19 cellular contexts compared by ENCODE assay signal in genomic region chr17:50556803-50557202, GRCh38. TPM values are rescaled to one million over a fixed set of nuclear protein-coding genes. Genes with fewer than 3 reads are reported as not detected.
DNase-seq lines count a peak whose midpoint lies in the region; ATAC-seq, FAIRE-seq and TF ChIP-seq lines count a peak whose summit lies in the region.
"Had no signal": no experiment of that assay in that cellular context is flagged by ENCODE, and none has a peak within 500 bp of the region (broad histone marks: within the 10 kb centered on the region; RNA-seq: fewer than 3 reads in every experiment).

No MANE protein-coding gene starts in this region.

- no peak for FAIRE-seq in K562 (lab: Jason Lieb, UNC)
- FAIRE-seq: GM18507, GM19239 had no signal

- H3K4me1 ChIP-seq in heart left ventricle (peaks cover 12 to 40% (median 28%) of the 10 kb centered on the region in 12 donors), K562 (replicated peaks in 1 of 2; ENCODE audit: control insufficient read depth in 2 of 2, insufficient read depth in 2 of 2, low read length in 2 of 2) (peaks cover 9 to 38% of the 10 kb centered on the region in 2 experiments), stomach (peaks cover 31 to 48% (median 37%) of the 10 kb centered on the region in 4 donors)

- H3K36me3 ChIP-seq in heart left ventricle (peaks cover 0 to 24% (median 8%) of the 10 kb centered on the region in 9 donors), K562 (ENCODE audit: control insufficient read depth, insufficient read depth, low read length) (no peaks in the 10 kb centered on the region), stomach (peaks cover 3 to 29% (median 22%) of the 10 kb centered on the region in 4 donors)
- H3K36me3 ChIP-seq: colonic mucosa had no signal

- BruUV-seq in K562 (replicated peaks; lab: Mats Ljungman, UMichigan), result no TSS peak

- H2AFZ ChIP-seq in K562 (ENCODE audit: low read depth, low read length), result no peak overlapping the region

- no peaks in the 10 kb centered on the region for H3K9me3 ChIP-seq in heart left ventricle
- H3K9me3 ChIP-seq in K562 (replicated peaks; ENCODE audit: control insufficient read depth, insufficient read depth, low read depth, low read length), result no peaks in the 10 kb centered on the region
- H3K9me3 ChIP-seq in stomach, result no peaks in the 10 kb centered on the region
- H3K9me3 ChIP-seq: colonic mucosa had no signal

- no peak overlapping the region for H3K9ac ChIP-seq in K562 (ENCODE audit: insufficient read depth in 1 of 2, low read depth in 2 of 2, low read length in 2 of 2)

- DNase-seq in heart left ventricle, result peak in 2 of 5 donors; percentile 64 to 79
- DNase-seq in Right ventricle myocardium inferior (ENCODE audit: missing footprints), result no peak
- peak; percentile 58 for DNase-seq in NCI-H446 treated with DMSO at 0.1 percent for 48 hours (lab: John Stamatoyannopoulos, UW)
- no peak for DNase-seq in K562 (ENCODE audit: extremely low read depth in 1 of 4, low spot score in 3 of 4)
- DNase-seq in stomach, result peak; percentile 66
- no peak for DNase-seq in HT-29 (ENCODE audit: low spot score)
- no peak for DNase-seq in middle frontal gyrus (ENCODE audit: extremely low spot score, low spot score)
- DNase-seq: activated CD4-positive, CD25-positive, alpha-beta regulatory T cell; activated effector memory CD4-positive, alpha-beta T cell treated with Interleukin-2 at 50 U/mL for 16 hours; colonic mucosa; mesendoderm had no signal

- H3K9me1 ChIP-seq in K562 (ENCODE audit: control insufficient read depth, insufficient read depth, low read length), result no peaks in the 10 kb centered on the region

- CTCF ChIA-PET in K562 (lab: Yijun Ruan, JAX; ENCODE audit: low intra/inter-chr PET ratio), result no interaction called here

- no peak overlapping the region for H3K4me2 ChIP-seq in K562 (ENCODE audit: insufficient read depth, low read length)

- TF ChIP-seq POLR2A in heart left ventricle (IDR thresholded peaks at IDR 0.05) (no peak), K562 (conservative IDR thresholded peaks at IDR 0.05) (no peak), stomach (IDR thresholded peaks at IDR 0.05) (no peak)

- TF ChIP-seq CTCF in heart left ventricle (IDR thresholded peaks at IDR 0.05), result no peak
- no peak for TF ChIP-seq CTCF in K562 (IDR thresholded peaks at IDR 0.05 in 2 of 3, conservative IDR thresholded peaks at IDR 0.05 in 1 of 3; ENCODE audit: insufficient read depth in 2 of 3, low read depth in 1 of 3, low read length in 3 of 3)
- TF ChIP-seq CTCF in stomach (IDR thresholded peaks at IDR 0.05), result no peak

- POLR2A ChIA-PET in K562 (lab: Yijun Ruan, JAX), result interaction anchor here (0.7 to 1.0 kb wide), 2 partner anchors 16 to 1196 kb away, joined by 3 read pairs; no protein-coding TSS in a partner anchor

- H4K20me1 ChIP-seq in K562 (replicated peaks; ENCODE audit: control insufficient read depth, insufficient read depth, low read length), result peaks cover 6% of the 10 kb centered on the region; the same call in 1 of the 2 replicates

- peaks cover 17 to 44% (median 31%) of the 10 kb centered on the region in 9 donors for H3K27me3 ChIP-seq in heart left ventricle
- peaks cover 13 to 59% of the 10 kb centered on the region in 2 experiments; a peak in 4 of 5 replicates for H3K27me3 ChIP-seq in K562 (ENCODE audit: control insufficient read depth in 2 of 2, insufficient read depth in 2 of 2, low read length in 2 of 2)
- peaks cover 6 to 47% (median 32%) of the 10 kb centered on the region in 3 donors for H3K27me3 ChIP-seq in stomach

- ATAC-seq in heart left ventricle (peak in 3 of 4 donors; percentile 11 to 41 (median 20)), Right ventricle myocardium inferior (no peak), K562 (no peak), GM18909 (IDR thresholded peaks at IDR 0.05; ENCODE audit: poor library complexity, unreplicated experiment) (no peak)
- ATAC-seq: Panc1 had no signal

- H3K4me3 ChIP-seq in heart left ventricle (no peak overlapping the region), K562 (no peak overlapping the region), stomach (no peak overlapping the region)
- H3K4me3 ChIP-seq: colonic mucosa had no signal

- H3K27ac ChIP-seq in heart left ventricle (no peak overlapping the region), K562 (ENCODE audit: extremely low read depth, low read depth, low read length) (no peak overlapping the region), stomach (no peak overlapping the region)
- H3K27ac ChIP-seq: colonic mucosa, epithelial cell of prostate had no signal

- in situ Hi-C loops in K562 (cut with MboI), result no loop called here

- no peak for TF ChIP-seq RAD21 in K562 (CRISPR knock-in tag; conservative IDR thresholded peaks at IDR 0.05 in 1 of 2, IDR thresholded peaks at IDR 0.05 in 1 of 2)

- TF ChIP-seq EP300 in K562 (IDR thresholded peaks at IDR 0.05; ENCODE audit: low read length) (no peak), stomach (IDR thresholded peaks at IDR 0.05) (no peak)

- 41 to 69% (median 48%) methylated on average over 4 to 5 of the region's 5 CpGs for WGBS in heart left ventricle, 4 donors
- 9% methylated on average over 5 of the region's 5 CpGs for WGBS in K562 (ENCODE audit: insufficient coverage, low coverage, missing lambda C conversion rate)
- 46 to 62% (median 52%) methylated on average over 3 to 5 of the region's 5 CpGs for WGBS in stomach, 5 donors

- intact Hi-C loops in heart left ventricle (cut with DNase I), result loop anchor here in 2 of 10 donors (5.0 kb wide), 2 partner anchors 50 to 125 kb away; no protein-coding TSS in a partner anchor
- intact Hi-C loops in Right ventricle myocardium inferior (cut with DNase I), result no loop called here
- intact Hi-C loops in K562 (cut with micrococcal nuclease), result no loop called here
- intact Hi-C loops in stomach (cut with DNase I; ENCODE audit: low total_unique reads), result no loop called here

- H3K79me2 ChIP-seq in K562 (ENCODE audit: control insufficient read depth, insufficient read depth, low read length), result no peaks in the 10 kb centered on the region

RNA-seq across cellular contexts. Expression of gene CACNA1G, which starts 3.7 kb away (rescaled TPM):
- total RNA-seq in heart left ventricle (under 1 TPM in 8 of 9 donors, not detected in 1; 0.02 to 0.48 (median 0.14) TPM), Right ventricle myocardium inferior (0.38 TPM), K562 (2014; rRNA removed) (not detected in 2 replicates), K562 (2014; rRNA removed; fragmentation: Illumina TruSeq; extraction: Trizol) (not detected in 2 replicates), K562 (2015; rRNA removed; fragmentation: Illumina TruSeq; extraction: Trizol) (not detected in 2 replicates), K562 (2021) (not detected in 2 replicates), stomach (1 to 10 TPM in 2 of 5 donors, not detected in 3; 2.0 to 3.7 TPM)
- polyA plus RNA-seq in heart left ventricle (under 1 TPM; 0.04 to 0.11 TPM), K562 (2011; rRNA removed) (0.01 TPM in 1 of 2 replicates, not detected in the other), K562 (2014; fragmentation: Illumina TruSeq; extraction: Trizol) (not detected in 2 replicates), K562 (2014; fragmentation: Nextera tagmentation; extraction: Ambion mirVana) (not detected), K562 (2014; rRNA removed) (not detected in 2 replicates), stomach (under 1 TPM in 2 of 3 donors, not detected in 1; 0.06 to 0.10 TPM)
- total RNA-seq in K562 (2011; cell fraction: chromatin; rRNA removed; ENCODE audit: low replicate concordance), result 0.23 TPM in 2 replicates
- total RNA-seq in K562 (2011; cell fraction: nucleolus; rRNA removed), result not detected in 2 replicates
- total RNA-seq in K562 (2011; cell fraction: nucleoplasm; rRNA removed), result not detected in 2 replicates
- 0.07 TPM in 1 of 2 replicates, not detected in the other for polyA plus RNA-seq in K562 (2011; cell fraction: cytosol; rRNA removed)
- 0.07 TPM in 2 replicates for polyA plus RNA-seq in K562 (2011; cell fraction: nucleus; rRNA removed)
- 0.06 TPM in 1 of 2 replicates, not detected in the other for polyA plus RNA-seq in K562 (2012)
- polyA minus RNA-seq in K562 (2011; rRNA and poly(A)+ RNA removed), result not detected in 2 replicates
- not detected in 2 replicates for polyA minus RNA-seq in K562 (2011; cell fraction: cytosol; rRNA and poly(A)+ RNA removed)
- polyA minus RNA-seq in K562 (2011; cell fraction: nucleus; rRNA and poly(A)+ RNA removed), result not detected in 2 replicates
- 0.05 and 0.57 TPM in 2 replicates for total RNA-seq in HT-29 (2014; rRNA removed; shearing (Covaris generic))
- total RNA-seq: T-helper 1 cell treated with Interleukin-12 subunit alpha and Interleukin-12 subunit beta and Interleukin-4 antibody, amounts not matched to agents 30 ng/mL and 1 ng/mL, for 36 hours had no signal

RNA-seq across cellular contexts. Expression of gene SPATA20, which starts 9.8 kb away (rescaled TPM):
- total RNA-seq in heart left ventricle (10 to 100 TPM; 21.6 to 83.0 (median 67.1) TPM), Right ventricle myocardium inferior (60.4 TPM), K562 (2014; rRNA removed) (1.0 and 2.6 TPM in 2 replicates), K562 (2014; rRNA removed; fragmentation: Illumina TruSeq; extraction: Trizol) (0.67 and 0.80 TPM in 2 replicates), K562 (2015; rRNA removed; fragmentation: Illumina TruSeq; extraction: Trizol) (1.8 and 2.1 TPM in 2 replicates), K562 (2021) (2.5 and 3.2 TPM in 2 replicates), stomach (1,000 to 10,000 TPM in 1 of 5 donors, 100 to 1,000 TPM in 3, 10 to 100 TPM in 1; 45.0 to 1,214 (median 194) TPM)
- polyA plus RNA-seq in heart left ventricle (10 to 100 TPM; 13.8 to 52.3 TPM), K562 (2011; rRNA removed) (1.5 and 5.8 TPM in 2 replicates), K562 (2014; fragmentation: Illumina TruSeq; extraction: Trizol) (1.3 and 2.1 TPM in 2 replicates), K562 (2014; fragmentation: Nextera tagmentation; extraction: Ambion mirVana) (under 1 TPM; 0.08 to 0.13 TPM), K562 (2014; rRNA removed) (3.7 and 4.0 TPM in 2 replicates), stomach (10 to 100 TPM; 24.8 to 58.6 (median 40.6) TPM)
- total RNA-seq in K562 (2011; cell fraction: chromatin; rRNA removed; ENCODE audit: low replicate concordance), result 6.5 and 16.4 TPM in 2 replicates
- 10.9 and 11.0 TPM in 2 replicates for total RNA-seq in K562 (2011; cell fraction: nucleolus; rRNA removed)
- 5.4 and 7.9 TPM in 2 replicates for total RNA-seq in K562 (2011; cell fraction: nucleoplasm; rRNA removed)
- polyA plus RNA-seq in K562 (2011; cell fraction: cytosol; rRNA removed), result 1.6 and 2.9 TPM in 2 replicates
- polyA plus RNA-seq in K562 (2011; cell fraction: nucleus; rRNA removed), result 33.3 and 59.9 TPM in 2 replicates
- 2.7 and 9.9 TPM in 2 replicates for polyA plus RNA-seq in K562 (2012)
- 1.6 and 1.8 TPM in 2 replicates for polyA minus RNA-seq in K562 (2011; rRNA and poly(A)+ RNA removed)
- 0.48 and 5.2 TPM in 2 replicates for polyA minus RNA-seq in K562 (2011; cell fraction: cytosol; rRNA and poly(A)+ RNA removed)
- polyA minus RNA-seq in K562 (2011; cell fraction: nucleus; rRNA and poly(A)+ RNA removed), result 7.9 and 20.1 TPM in 2 replicates
- total RNA-seq in HT-29 (2014; rRNA removed; shearing (Covaris generic)), result 37.5 and 44.9 TPM in 2 replicates

RNA-seq across cellular contexts. Expression of gene EPN3, which starts 24.3 kb away (rescaled TPM):
- total RNA-seq in heart left ventricle (10 to 100 TPM in 6 of 9 donors, 1 to 10 TPM in 3; 8.9 to 29.5 (median 12.6) TPM), Right ventricle myocardium inferior (21.5 TPM), K562 (2014; rRNA removed) (not detected in 2 replicates), K562 (2014; rRNA removed; fragmentation: Illumina TruSeq; extraction: Trizol) (not detected in 2 replicates), K562 (2015; rRNA removed; fragmentation: Illumina TruSeq; extraction: Trizol) (not detected in 2 replicates), K562 (2021) (0.16 TPM in 2 replicates), stomach (100 to 1,000 TPM in 2 of 5 donors, 10 to 100 TPM in 2, 1 to 10 TPM in 1; 6.4 to 117 (median 49.5) TPM)
- polyA plus RNA-seq in heart left ventricle (10 to 100 TPM in 1 of 2 donors, 1 to 10 TPM in 1; 9.0 to 22.1 TPM), K562 (2011; rRNA removed) (not detected in 2 replicates), K562 (2014; fragmentation: Illumina TruSeq; extraction: Trizol) (not detected in 2 replicates), K562 (2014; fragmentation: Nextera tagmentation; extraction: Ambion mirVana) (not detected), K562 (2014; rRNA removed) (not detected in 2 replicates), stomach (10 to 100 TPM; 25.9 to 76.3 (median 40.6) TPM)
- total RNA-seq in K562 (2011; cell fraction: chromatin; rRNA removed; ENCODE audit: low replicate concordance), result 0.09 TPM in 1 of 2 replicates, not detected in the other
- 0.33 TPM in 1 of 2 replicates, not detected in the other for total RNA-seq in K562 (2011; cell fraction: nucleolus; rRNA removed)
- not detected in 2 replicates for total RNA-seq in K562 (2011; cell fraction: nucleoplasm; rRNA removed)
- polyA plus RNA-seq in K562 (2011; cell fraction: cytosol; rRNA removed), result 0.01 TPM in 1 of 2 replicates, not detected in the other
- 0.04 and 0.07 TPM in 2 replicates for polyA plus RNA-seq in K562 (2011; cell fraction: nucleus; rRNA removed)
- polyA plus RNA-seq in K562 (2012), result not detected in 2 replicates
- 0.09 TPM in 1 of 2 replicates, not detected in the other for polyA minus RNA-seq in K562 (2011; rRNA and poly(A)+ RNA removed)
- polyA minus RNA-seq in K562 (2011; cell fraction: cytosol; rRNA and poly(A)+ RNA removed), result not detected in 2 replicates
- 0.11 TPM in 1 of 2 replicates, not detected in the other for polyA minus RNA-seq in K562 (2011; cell fraction: nucleus; rRNA and poly(A)+ RNA removed)
- 25.6 and 25.8 TPM in 2 replicates for total RNA-seq in HT-29 (2014; rRNA removed; shearing (Covaris generic))
- total RNA-seq: activated CD8-positive, alpha-beta memory T cell treated with anti-CD3 and anti-CD28 coated beads for 36 hours had no signal
- polyA plus RNA-seq: AG04450 had no signal

RNA-seq across cellular contexts. Expression of gene MYCBPAP, which starts 48.6 kb away (rescaled TPM):
- total RNA-seq in heart left ventricle (1 to 10 TPM in 2 of 9 donors, under 1 TPM in 6, not detected in 1; 0.42 to 2.4 (median 0.83) TPM), Right ventricle myocardium inferior (0.81 TPM), K562 (2014; rRNA removed) (not detected in 2 replicates), K562 (2014; rRNA removed; fragmentation: Illumina TruSeq; extraction: Trizol) (not detected in 2 replicates), K562 (2015; rRNA removed; fragmentation: Illumina TruSeq; extraction: Trizol) (not detected in 2 replicates), K562 (2021) (not detected in 2 replicates), stomach (1 to 10 TPM in 3 of 5 donors, not detected in 2; 1.1 to 2.7 (median 2.6) TPM)
- polyA plus RNA-seq in heart left ventricle (under 1 TPM; 0.29 to 0.46 TPM), K562 (2011; rRNA removed) (not detected in 2 replicates), K562 (2014; fragmentation: Illumina TruSeq; extraction: Trizol) (not detected in 2 replicates), K562 (2014; fragmentation: Nextera tagmentation; extraction: Ambion mirVana) (not detected), K562 (2014; rRNA removed) (not detected in 2 replicates), stomach (under 1 TPM in 2 of 3 donors, not detected in 1; 0.25 to 0.31 TPM)
- total RNA-seq in K562 (2011; cell fraction: chromatin; rRNA removed; ENCODE audit: low replicate concordance), result not detected in 2 replicates
- 0.50 TPM in 1 of 2 replicates, not detected in the other for total RNA-seq in K562 (2011; cell fraction: nucleolus; rRNA removed)
- 0.31 and 1.5 TPM in 2 replicates for total RNA-seq in K562 (2011; cell fraction: nucleoplasm; rRNA removed)
- not detected in 2 replicates for polyA plus RNA-seq in K562 (2011; cell fraction: cytosol; rRNA removed)
- polyA plus RNA-seq in K562 (2011; cell fraction: nucleus; rRNA removed), result 0.07 TPM in 1 of 2 replicates, not detected in the other
- not detected in 2 replicates for polyA plus RNA-seq in K562 (2012)
- polyA minus RNA-seq in K562 (2011; rRNA and poly(A)+ RNA removed), result not detected in 2 replicates
- polyA minus RNA-seq in K562 (2011; cell fraction: cytosol; rRNA and poly(A)+ RNA removed), result not detected in 2 replicates
- polyA minus RNA-seq in K562 (2011; cell fraction: nucleus; rRNA and poly(A)+ RNA removed), result not detected in 2 replicates
- total RNA-seq in HT-29 (2014; rRNA removed; shearing (Covaris generic)), result not detected in 2 replicates

Comparison
In these comparisons a context has a peak if more than half of its experiments do, and no peak if none do; other contexts are left out.
1. ATAC-seq: peak in heart left ventricle (3 of 4); none in Right ventricle myocardium inferior (single experiment), K562 (single experiment) and GM18909 (single experiment).
2. DNase-seq: peak in NCI-H446 treated with DMSO at 0.1 percent for 48 hours (single experiment) and stomach (single experiment); none in Right ventricle myocardium inferior (single experiment), K562 (0 of 4), HT-29 (single experiment) and middle frontal gyrus (single experiment).
3. RNA of gene EPN3, which starts 24.3 kb away (total RNA-seq): 6.4 to 117 TPM in stomach, 25.6 to 25.8 TPM in HT-29, 21.5 TPM in Right ventricle myocardium inferior (single experiment) and 8.9 to 29.5 TPM in heart left ventricle; 0.09 to 0.33 TPM in K562; every median in the first group is over 4 times any median in the second.